1 cellular context compared by ENCODE assay signal in genomic region chr6:25111782-25112181, GRCh38.
TF ChIP-seq lines count a peak whose summit lies in the region.

No MANE protein-coding gene starts in this region.

TF ChIP-seq in GM23338, 12 proteins besides CTCF, POLR2A, EP300 and RAD21 (continued from another document):
- TF ChIP-seq NANOG (IDR thresholded peaks at IDR 0.05; ENCODE audit: borderline replicate concordance): no peak
- TF ChIP-seq ZNF462 (CRISPR knock-in tag; IDR thresholded peaks at IDR 0.05): no peak
- no peak for TF ChIP-seq ZNF114 (CRISPR knock-in tag; IDR thresholded peaks at IDR 0.05)
